In genomic region chr17:78861229-78861628, GRCh38 we compare ENCODE assay signal across 15 cellular contexts. TPM values are rescaled to one million over a fixed set of nuclear protein-coding genes. Genes with fewer than 3 reads are reported as not detected.
DNase-seq lines count a peak whose midpoint lies in the region.
"Had no signal": no experiment of that assay in that cellular context is flagged by ENCODE, and none has a peak within 500 bp of the region (broad histone marks: within the 10 kb centered on the region; RNA-seq: fewer than 3 reads in every experiment).

No MANE protein-coding gene starts in this region.

- 0 out of 2 replicates have a peak, but pooled peaks cover 4% of the 10 kb centered on the region for H4K20me1 ChIP-seq in GM23248 (ENCODE audit: insufficient read depth)

- peak overlapping the region in 1 of 2 experiments; percentile 81 for H3K4ac ChIP-seq in mesenchymal stem cell (ENCODE audit: low read depth in 1 of 2, low read length in 2 of 2)

- peak overlapping the region in 1 of 2 experiments; percentile 76 for H3K18ac ChIP-seq in mesenchymal stem cell (ENCODE audit: low read depth in 1 of 2, low read length in 2 of 2)

- H3K79me1 ChIP-seq in mesenchymal stem cell (replicated peaks; ENCODE audit: low read length, poor library complexity, severe bottlenecking): peaks cover 9% of the 10 kb centered on the region

- H3K4me2 ChIP-seq in GM23248 (ENCODE audit: unreplicated experiment) (peak overlapping the region; percentile 81), mesenchymal stem cell (ENCODE audit: low read length, poor library complexity, severe bottlenecking) (no peak overlapping the region)

- H2AFZ ChIP-seq in GM23248 (no peak overlapping the region), mesenchymal stem cell (ENCODE audit: low read depth, low read length) (no peak overlapping the region)

- H2BK12ac ChIP-seq in mesenchymal stem cell (ENCODE audit: low read length in 2 of 2): peak overlapping the region in 1 of 2 experiments; percentile 99

- DNase-seq in GM23248 (no peak), adipocyte (ENCODE audit: low read depth) (no peak), mesenchymal stem cell (no peak), NCI-H345 (lab: John Stamatoyannopoulos, UW) (no peak), NOMO-1 treated with DMSO at 0.1 percent for 48 hours (lab: John Stamatoyannopoulos, UW; ENCODE audit: unreplicated experiment) (no peak), RPMI8226 (no peak), SJCRH30 (no peak)
- DNase-seq: activated CD8-positive, alpha-beta memory T cell treated with anti-CD3 and anti-CD28 coated beads, Interleukin-2, amount 50 U/mL, for 4 hours; activated gamma-delta T cell treated with Interleukin-2 at 50 U/mL for 16 hours; NCI-H82; right lobe of liver had no signal

- H3K9ac ChIP-seq in GM23248 (peak overlapping the region; percentile 81), adipocyte (ENCODE audit: low read length) (peak overlapping the region; percentile 72), mesenchymal stem cell (ENCODE audit: low read length) (peak overlapping the region; percentile 83), subcutaneous abdominal adipose tissue (ENCODE audit: low read length in 5 of 5) (peak overlapping the region in 3 of 5 donors; percentile 3 to 40 (median 34))

- H3K36me3 ChIP-seq in GM23248 (ENCODE audit: low read depth) (peaks cover 27% of the 10 kb centered on the region; the same call in 1 of the 2 replicates), adipocyte (ENCODE audit: control insufficient read depth, insufficient read depth, low read length, severe bottlenecking) (peaks cover 43% of the 10 kb centered on the region), mesenchymal stem cell (ENCODE audit: control insufficient read depth in 1 of 2, insufficient read depth in 2 of 2, low read depth in 1 of 2, low read length in 2 of 2) (peaks cover 23 to 62% of the 10 kb centered on the region in 2 experiments), subcutaneous abdominal adipose tissue (ENCODE audit: control insufficient read depth in 5 of 5, insufficient read depth in 5 of 5, low read length in 5 of 5) (peaks cover 0 to 32% (median 26%) of the 10 kb centered on the region in 5 donors), SJCRH30 (peaks cover 13% of the 10 kb centered on the region)
- H3K36me3 ChIP-seq: right lobe of liver had no signal

- no peak overlapping the region for H3K23ac ChIP-seq in mesenchymal stem cell (ENCODE audit: low read length in 2 of 2)

- H3K27me3 ChIP-seq in GM23248 (replicated peaks; ENCODE audit: insufficient read depth) (no peaks in the 10 kb centered on the region), adipocyte (replicated peaks; ENCODE audit: control insufficient read depth, insufficient read depth, low read length) (no peaks in the 10 kb centered on the region), mesenchymal stem cell (ENCODE audit: control insufficient read depth in 1 of 2, insufficient read depth in 1 of 2, low read length in 2 of 2) (no peaks in the 10 kb centered on the region), subcutaneous abdominal adipose tissue (ENCODE audit: control insufficient read depth in 5 of 5, insufficient read depth in 4 of 5, low read length in 5 of 5) (no peaks in the 10 kb centered on the region), SJCRH30 (no peaks in the 10 kb centered on the region)
- H3K27me3 ChIP-seq: right lobe of liver had no signal

- H2AK5ac ChIP-seq in mesenchymal stem cell (ENCODE audit: low read length, severe bottlenecking): peak overlapping the region; percentile 8

- H3K9me2 ChIP-seq in GM23248 (ENCODE audit: insufficient read depth): no peaks in the 10 kb centered on the region

- H2BK5ac ChIP-seq in mesenchymal stem cell (ENCODE audit: low read depth, low read length, poor library complexity, severe bottlenecking): peak overlapping the region; percentile 71

- H3K4me3 ChIP-seq in GM23248: 0 out of 2 replicates have a peak overlapping the region, but pooled peaks have one; percentile 42
- H3K4me3 ChIP-seq in adipocyte (ENCODE audit: low read length): no peak overlapping the region
- H3K4me3 ChIP-seq in mesenchymal stem cell (ENCODE audit: insufficient read depth in 1 of 2, low read depth in 1 of 2, low read length in 2 of 2): peak overlapping the region in 1 of 2 experiments; percentile 4
- H3K4me3 ChIP-seq in subcutaneous abdominal adipose tissue (ENCODE audit: low read depth in 1 of 5, low read length in 5 of 5): no peak overlapping the region
- H3K4me3 ChIP-seq in SJCRH30: no peak overlapping the region
- H3K4me3 ChIP-seq: lung, right lobe of liver had no signal

- WGBS in GM23248 (ENCODE audit: low coverage in 1 of 2, low lambda C conversion rate in 2 of 2, missing lambda C conversion rate in 2 of 2), 2 experiments: 71 to 74% methylated on average over 4 of the region's 4 CpGs
- WGBS in mesenchymal stem cell: 93% methylated on average over 4 of the region's 4 CpGs

- H3K14ac ChIP-seq in mesenchymal stem cell (ENCODE audit: low read length in 2 of 2): no peak overlapping the region

- in situ Hi-C loops in GM23248 (cut with MboI): loop anchor here (10.0 kb wide), 1 partner anchor 114 kb away; the partner anchor contains the start of gene LGALS3BP

- H3K9me3 ChIP-seq in GM23248 (ENCODE audit: low read depth) (no peaks in the 10 kb centered on the region), adipocyte (ENCODE audit: control insufficient read depth, low read length) (no peaks in the 10 kb centered on the region), mesenchymal stem cell (ENCODE audit: control insufficient read depth, low read length) (no peaks in the 10 kb centered on the region), subcutaneous abdominal adipose tissue (ENCODE audit: control insufficient read depth in 5 of 5, low read length in 5 of 5) (no peaks in the 10 kb centered on the region), SJCRH30 (replicated peaks) (no peaks in the 10 kb centered on the region)
- H3K9me3 ChIP-seq: right lobe of liver had no signal

- peak overlapping the region; percentile 62 for H2BK120ac ChIP-seq in mesenchymal stem cell (ENCODE audit: low read depth, low read length)

- no peak overlapping the region for H4K91ac ChIP-seq in mesenchymal stem cell (ENCODE audit: low read length)

- peaks cover 55% of the 10 kb centered on the region for H3F3A ChIP-seq in GM23248 (ENCODE audit: insufficient read depth)

- H3K27ac ChIP-seq in GM23248 (peak overlapping the region; percentile 99), mesenchymal stem cell (ENCODE audit: low read length, poor library complexity, severe bottlenecking) (peak overlapping the region; percentile 98), subcutaneous abdominal adipose tissue (ENCODE audit: low read depth, low read length) (peak overlapping the region; percentile 88), SJCRH30 (no peak overlapping the region)
- H3K27ac ChIP-seq: right lobe of liver had no signal

- no peak overlapping the region for H4K8ac ChIP-seq in mesenchymal stem cell (ENCODE audit: low read length)

- no peak overlapping the region for H2BK15ac ChIP-seq in mesenchymal stem cell (ENCODE audit: low read depth, poor library complexity, severe bottlenecking)

- H3K79me2 ChIP-seq in GM23248 (ENCODE audit: insufficient read depth): peaks cover 68% of the 10 kb centered on the region

- H3K4me1 ChIP-seq in GM23248 (ENCODE audit: insufficient read depth): peaks cover 20% of the 10 kb centered on the region
- H3K4me1 ChIP-seq in adipocyte (ENCODE audit: control insufficient read depth, insufficient read depth, low read length): peaks cover 22% of the 10 kb centered on the region
- peaks cover 10% of the 10 kb centered on the region for H3K4me1 ChIP-seq in mesenchymal stem cell (ENCODE audit: control insufficient read depth, insufficient read depth, low read depth, low read length)
- H3K4me1 ChIP-seq in subcutaneous abdominal adipose tissue (ENCODE audit: control insufficient read depth in 5 of 5, insufficient read depth in 5 of 5, low read length in 5 of 5): peaks cover 3 to 25% (median 10%) of the 10 kb centered on the region in 5 donors
- no peaks in the 10 kb centered on the region for H3K4me1 ChIP-seq in SJCRH30

RNA-seq across cellular contexts. Expression of gene USP36, which starts 20.6 kb away (rescaled TPM):
- 30.2 and 35.5 TPM in 2 replicates for total RNA-seq in GM23248 (2014; rRNA removed; shearing (Covaris generic))
- polyA plus RNA-seq in GM23248 (2016; fragmentation: Nextera tagmentation; extraction: Ambion mirVana): 19.9 and 22.3 TPM in 2 replicates
- 31.5 TPM for polyA plus RNA-seq in mesenchymal stem cell (2013, experiment 1 of 2)
- 30.8 TPM for polyA plus RNA-seq in mesenchymal stem cell (2013, experiment 2 of 2)
- 42.8 and 48.2 TPM in 2 replicates for total RNA-seq in SJCRH30 (2014; rRNA removed; shearing (Covaris generic))

RNA-seq across cellular contexts. Expression of gene CEP295NL, which starts 41.8 kb away (rescaled TPM):
- 0.11 and 1.0 TPM in 2 replicates for total RNA-seq in GM23248 (2014; rRNA removed; shearing (Covaris generic))
- polyA plus RNA-seq in GM23248 (2016; fragmentation: Nextera tagmentation; extraction: Ambion mirVana): 0.14 and 0.35 TPM in 2 replicates
- polyA plus RNA-seq in mesenchymal stem cell (2013, experiment 1 of 2): 0.04 TPM
- 0.05 TPM for polyA plus RNA-seq in mesenchymal stem cell (2013, experiment 2 of 2)
- 1.3 TPM in 2 replicates for total RNA-seq in SJCRH30 (2014; rRNA removed; shearing (Covaris generic))
- total RNA-seq: natural killer cell treated with Interleukin-12 subunit alpha and Interleukin-12 subunit beta and Interleukin-15 and Interleukin-18, amount 100 ng/mL, for 72 hours; T-helper 2 cell treated with Interferon-gamma antibody and Interleukin-4, amounts not matched to agents 100 ng/mL and 5 ng/mL, for 36 hours had no signal
